ENCODE assay signal across 16 cellular contexts in the genomic region with DNA sequence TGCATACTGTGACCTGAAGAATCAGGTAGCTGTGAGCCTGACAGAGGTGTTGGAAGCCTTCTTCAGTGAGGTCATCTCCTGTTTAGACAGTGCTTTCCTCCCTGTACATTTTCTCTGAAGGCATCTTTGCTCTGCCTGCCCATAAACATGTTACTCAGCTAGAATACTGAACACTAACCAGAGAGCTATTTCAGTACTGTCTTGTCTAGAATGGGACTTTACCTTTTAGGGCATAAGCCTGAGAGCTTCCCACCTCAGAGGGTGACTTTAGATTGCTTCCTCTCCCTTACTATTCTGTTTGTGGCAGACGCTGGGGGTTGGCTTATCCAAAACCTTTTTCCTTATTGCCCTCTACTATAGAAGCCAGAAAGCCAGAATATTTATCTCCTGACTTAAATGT. TPM values are rescaled to one million over a fixed set of nuclear protein-coding genes. Genes with fewer than 3 reads are reported as not detected.
DNase-seq lines count a peak whose midpoint lies in the region; ATAC-seq, FAIRE-seq and TF ChIP-seq lines count a peak whose summit lies in the region.
"Had no signal": no experiment of that assay in that cellular context is flagged by ENCODE, and none has a peak within 500 bp of the region (broad histone marks: within the 10 kb centered on the region; RNA-seq: fewer than 3 reads in every experiment).

No MANE protein-coding gene starts in this region.

- in situ Hi-C loops in HAP-1 (cut with MboI; ENCODE audit: low sequenced_read_pairs): no loop called here

- H3K4me1 ChIP-seq in keratinocyte (ENCODE audit: control insufficient read depth, extremely low read depth, insufficient read depth, low read length) (peaks cover 33% of the 10 kb centered on the region), HAP-1 (no peaks in the 10 kb centered on the region)
- H3K4me1 ChIP-seq: pancreas had no signal

- ATAC-seq in GM18861 (IDR thresholded peaks at IDR 0.05; ENCODE audit: unreplicated experiment): peak; percentile 68
- ATAC-seq in GM21619 (IDR thresholded peaks at IDR 0.05; ENCODE audit: unreplicated experiment): peak; percentile 82
- ATAC-seq in HG03342 (IDR thresholded peaks at IDR 0.05; ENCODE audit: unreplicated experiment): peak; percentile 67
- ATAC-seq: pancreas had no signal

- TF ChIP-seq CTCF in keratinocyte (optimal IDR thresholded peaks at IDR 0.05 in 1 of 3, IDR thresholded peaks at IDR 0.05 in 1 of 3, conservative IDR thresholded peaks at IDR 0.05 in 1 of 3; ENCODE audit: extremely low read depth in 1 of 3, insufficient read depth in 2 of 3, low read length in 3 of 3): no peak
- TF ChIP-seq CTCF in GM10266 (IDR thresholded peaks at IDR 0.05; ENCODE audit: control insufficient read depth, insufficient read depth, low read depth, missing control alignments): no peak

- dilution Hi-C loops in keratinocyte (cut with MboI; ENCODE audit: extremely low pct_ligation_motif_present, low sequenced_read_pairs): no loop called here

- peak; percentile 48 for DNase-seq in keratinocyte (ENCODE audit: low read depth, low spot score)
- no peak for DNase-seq in GM10266 (ENCODE audit: extremely low spot score)
- DNase-seq in HAP-1 (ENCODE audit: low spot score in 2 of 2): no peak
- DNase-seq in cerebellum (ENCODE audit: low spot score): no peak
- DNase-seq in NCI-H2029 (lab: John Stamatoyannopoulos, UW): no peak
- DNase-seq: brain microvascular endothelial cell; CD4-positive, CD25-positive, alpha-beta regulatory T cell; GOT3; hippocampal formation; NCI-H1436; NCI-H69; pancreas; SHP77 treated with DMSO at 0.1 percent for 48 hours had no signal

- H3K4me3 ChIP-seq in keratinocyte (ENCODE audit: control insufficient read depth in 2 of 3, extremely low read depth in 1 of 3, insufficient read depth in 2 of 3, low read depth in 1 of 3, low read length in 3 of 3) (no peak overlapping the region), HAP-1 (no peak overlapping the region)
- H3K4me3 ChIP-seq: pancreas had no signal

- H3K9me1 ChIP-seq in keratinocyte (ENCODE audit: control insufficient read depth, extremely low read depth, insufficient read depth, low read length): no peaks in the 10 kb centered on the region

- no peak overlapping the region for H2AFZ ChIP-seq in keratinocyte (ENCODE audit: control insufficient read depth, low read length)

- no peaks in the 10 kb centered on the region for H4K20me1 ChIP-seq in keratinocyte (ENCODE audit: control insufficient read depth, extremely low read depth, insufficient read depth, low read length)

- H3K27me3 ChIP-seq in keratinocyte (ENCODE audit: control insufficient read depth, extremely low read depth, insufficient read depth, low read length) (no peaks in the 10 kb centered on the region), HAP-1 (ENCODE audit: low read depth) (no peaks in the 10 kb centered on the region)
- H3K27me3 ChIP-seq: brain microvascular endothelial cell, pancreas had no signal

- H3K9me3 ChIP-seq in keratinocyte (ENCODE audit: control insufficient read depth, low read depth, low read length): no peaks in the 10 kb centered on the region
- no peaks in the 10 kb centered on the region; the same call in 1 of the 2 replicates for H3K9me3 ChIP-seq in HAP-1
- H3K9me3 ChIP-seq: pancreas had no signal

- no peaks in the 10 kb centered on the region for H3K79me2 ChIP-seq in keratinocyte (ENCODE audit: control insufficient read depth, insufficient read depth, low read length)

- no peak overlapping the region for H3K4me2 ChIP-seq in keratinocyte (ENCODE audit: control insufficient read depth, extremely low read depth, insufficient read depth, low read depth, low read length)

- FAIRE-seq in keratinocyte (lab: Jason Lieb, UNC): peak; percentile 89
- FAIRE-seq: pancreas had no signal

- H3K27ac ChIP-seq in keratinocyte (ENCODE audit: control insufficient read depth, insufficient read depth, low read length): no peak overlapping the region
- H3K27ac ChIP-seq: brain microvascular endothelial cell, pancreas had no signal

- no peaks in the 10 kb centered on the region for H3K36me3 ChIP-seq in keratinocyte (ENCODE audit: control insufficient read depth in 2 of 2, extremely low read depth in 1 of 2, insufficient read depth in 2 of 2, low read length in 2 of 2)
- H3K36me3 ChIP-seq in HAP-1 (replicated peaks): no peaks in the 10 kb centered on the region
- H3K36me3 ChIP-seq: brain microvascular endothelial cell, pancreas had no signal

- H3K9ac ChIP-seq in keratinocyte (ENCODE audit: control insufficient read depth, extremely low read depth, insufficient read depth, low read length): no peak overlapping the region

RNA-seq across cellular contexts. Expression of a gene that starts 23.3 kb away (rescaled TPM):
- polyA plus RNA-seq in keratinocyte: 9.5 to 22.7 TPM (median 10.4 TPM) in 3 replicates
- polyA plus RNA-seq in keratinocyte (2011; ENCODE audit: low read depth): 21.5 TPM
- polyA plus RNA-seq in keratinocyte (2011; cell fraction: cytosol; rRNA removed): 6.6 and 9.7 TPM in 2 replicates
- polyA plus RNA-seq in keratinocyte (2011; cell fraction: nucleus; rRNA removed): 16.3 and 26.5 TPM in 2 replicates
- 8.9 and 16.6 TPM in 2 replicates for polyA plus RNA-seq in keratinocyte (2012; ENCODE audit: low replicate concordance)
- 5.3 to 15.6 TPM (median 6.7 TPM) in 3 replicates for polyA minus RNA-seq in keratinocyte
- polyA minus RNA-seq in keratinocyte (2011; cell fraction: cytosol; rRNA and poly(A)+ RNA removed): 6.1 TPM
- 15.5 and 22.0 TPM in 2 replicates for polyA minus RNA-seq in keratinocyte (2011; cell fraction: nucleus; rRNA and poly(A)+ RNA removed)
- total RNA-seq in cerebellum: 62.9 TPM
